30 cellular contexts compared by ENCODE assay signal in genomic region chr10:113067516-113067915, GRCh38.
DNase-seq lines count a peak whose midpoint lies in the region; ATAC-seq, FAIRE-seq and TF ChIP-seq lines count a peak whose summit lies in the region.
"Had no signal": no experiment of that assay in that cellular context is flagged by ENCODE, and none has a peak within 500 bp of the region (broad histone marks: within the 10 kb centered on the region; RNA-seq: fewer than 3 reads in every experiment).

No MANE protein-coding gene starts in this region.

- peaks cover 16% of the 10 kb centered on the region for H3K36me3 Mint-ChIP-seq in progenitor cell of endocrine pancreas (ENCODE audit: insufficient read depth)
- H3K36me3 Mint-ChIP-seq: activated CD8-positive, alpha-beta memory T cell treated with anti-CD3 and anti-CD28 coated beads, Interleukin-2, amount 10 ng/mL, durations not matched to agents 7 days and 5 days; IgD-negative memory B cell; stimulated activated memory B cell treated with anti-CD40 and anti-IgM and Interleukin-4, amounts not matched to agents 10 μg/mL and 1 μg/mL and 100 μg/mL, for 72 hours had no signal

- TF ChIP-seq RAD21 in liver (IDR thresholded peaks at IDR 0.05) (no peak), HepG2 (CRISPR knock-in tag; IDR thresholded peaks at IDR 0.05) (no peak)

- peaks cover 20% of the 10 kb centered on the region for H3K4me1 Mint-ChIP-seq in progenitor cell of endocrine pancreas (ENCODE audit: low read depth)
- H3K4me1 Mint-ChIP-seq: activated CD8-positive, alpha-beta memory T cell treated with anti-CD3 and anti-CD28 coated beads, Interleukin-2, amount 10 ng/mL, durations not matched to agents 7 days and 5 days; IgD-negative memory B cell; stimulated activated memory B cell treated with anti-CD40 and anti-IgM and Interleukin-4, amounts not matched to agents 10 μg/mL and 1 μg/mL and 100 μg/mL, for 72 hours had no signal

- intact Hi-C loops in HepG2 (cut with micrococcal nuclease; ENCODE audit: unreplicated experiment) = loop anchor here (10.0 kb wide), 1 partner anchor 113 kb away; the partner anchor contains the start of gene TCF7L2
- intact Hi-C loops in mammary epithelial cell (cut with micrococcal nuclease) = no loop called here

- BruUV-seq in HepG2 (replicated peaks; lab: Mats Ljungman, UMichigan) (no TSS peak), mammary epithelial cell (replicated peaks; lab: Mats Ljungman, UMichigan) (no TSS peak)

- no peak for TF ChIP-seq POLR2A in HepG2 (IDR thresholded peaks at IDR 0.05; ENCODE audit: insufficient read depth in 1 of 2, low read depth in 2 of 2, low read length in 2 of 2)

- H3K4me3 Mint-ChIP-seq in progenitor cell of endocrine pancreas (ENCODE audit: low read depth) = no peak overlapping the region
- H3K4me3 Mint-ChIP-seq: activated CD8-positive, alpha-beta memory T cell treated with anti-CD3 and anti-CD28 coated beads, Interleukin-2, amount 10 ng/mL, durations not matched to agents 7 days and 5 days; IgD-negative memory B cell; stimulated activated memory B cell treated with anti-CD40 and anti-IgM and Interleukin-4, amounts not matched to agents 10 μg/mL and 1 μg/mL and 100 μg/mL, for 72 hours had no signal

- H3K9me3 ChIP-seq in liver (ENCODE audit: control insufficient read depth in 4 of 4, low read length in 3 of 4) = no peaks in the 10 kb centered on the region
- no peaks in the 10 kb centered on the region for H3K9me3 ChIP-seq in HepG2 (ENCODE audit: low read length)
- H3K9me3 ChIP-seq in mammary epithelial cell (replicated peaks; ENCODE audit: insufficient read depth, low read length) = no peaks in the 10 kb centered on the region
- H3K9me3 ChIP-seq: adrenal gland, BLaER1, right lobe of liver, testis had no signal

- H2AFZ ChIP-seq in HepG2 (ENCODE audit: low read length) (no peak overlapping the region), mammary epithelial cell (ENCODE audit: low read depth, low read length) (peak overlapping the region; percentile 4)

- no peak for TF ChIP-seq EP300 in HepG2 (IDR thresholded peaks at IDR 0.05; ENCODE audit: low read depth in 2 of 2, low read length in 2 of 2)
- TF ChIP-seq EP300 in HepG2 (CRISPR knock-in tag; IDR thresholded peaks at IDR 0.05; ENCODE audit: borderline replicate concordance) = no peak

- dilution Hi-C loops in mammary epithelial cell (cut with HindIII; ENCODE audit: low sequenced_read_pairs) = no loop called here

- H3K27me3 Mint-ChIP-seq in progenitor cell of endocrine pancreas = no peaks in the 10 kb centered on the region
- H3K27me3 Mint-ChIP-seq: activated CD8-positive, alpha-beta memory T cell treated with anti-CD3 and anti-CD28 coated beads, Interleukin-2, amount 10 ng/mL, durations not matched to agents 7 days and 5 days had no signal

- H3K4me3 ChIP-seq in liver (ENCODE audit: low read depth in 1 of 3, low read length in 3 of 3) = no peak overlapping the region
- no peak overlapping the region for H3K4me3 ChIP-seq in HepG2 (replicated peaks in 1 of 3; ENCODE audit: insufficient read depth in 1 of 3, low read depth in 2 of 3, low read length in 3 of 3)
- H3K4me3 ChIP-seq in mammary epithelial cell (replicated peaks in 1 of 3; ENCODE audit: insufficient read depth in 1 of 3, low read depth in 2 of 3, low read length in 3 of 3) = no peak overlapping the region
- H3K4me3 ChIP-seq: adrenal gland, BLaER1, right lobe of liver, testis had no signal

- H3K27me3 ChIP-seq in liver (ENCODE audit: control insufficient read depth in 4 of 4, insufficient read depth in 4 of 4, low read length in 3 of 4) (no peaks in the 10 kb centered on the region), HepG2 (ENCODE audit: control insufficient read depth in 1 of 2, insufficient read depth in 2 of 2, low read length in 2 of 2) (no peaks in the 10 kb centered on the region), mammary epithelial cell (ENCODE audit: insufficient read depth, low read length) (no peaks in the 10 kb centered on the region)
- H3K27me3 ChIP-seq: adrenal gland, BLaER1, right lobe of liver, testis had no signal

- DNase-seq in HepG2 (ENCODE audit: low spot score) (no peak), mammary epithelial cell (peak; percentile 30), progenitor cell of endocrine pancreas (ENCODE audit: low spot score, unreplicated experiment) (no peak), NCI-H774 (lab: John Stamatoyannopoulos, UW) (no peak), T1000 (lab: John Stamatoyannopoulos, UW) (no peak), NCI-H446 treated with DMSO at 0.1 percent for 48 hours (lab: John Stamatoyannopoulos, UW) (no peak)
- DNase-seq: activated CD8-positive, alpha-beta memory T cell treated with anti-CD3 and anti-CD28 coated beads, Interleukin-2, amount 10 ng/mL, durations not matched to agents 7 days and 5 days; activated naive CD4-positive, alpha-beta T cell treated with Interleukin-2 at 50 U/mL for 16 hours; DMS53; effector CD8-positive, alpha-beta T cell; glutamatergic neuron; kidney; mesendoderm; NCI-H1105 treated with DMSO at 0.1 percent for 48 hours; NCI-H2081; NCI-H226; NCI-H82; OCI-M1; posterior cingulate gyrus; right lobe of liver; stimulated activated CD4-positive, alpha-beta T cell treated with anti-CD3 and anti-CD28 coated beads, Interleukin-4, amount 100 ng/mL, for 24 hours; testis had no signal

- peaks cover 2 to 5% (median 3%) of the 10 kb centered on the region in 4 donors for H3K36me3 ChIP-seq in liver (ENCODE audit: control insufficient read depth in 4 of 4, insufficient read depth in 3 of 4, low read depth in 1 of 4, low read length in 3 of 4)
- peaks cover 2 to 33% of the 10 kb centered on the region in 2 experiments; a peak in 4 of 5 replicates for H3K36me3 ChIP-seq in HepG2 (replicated peaks in 1 of 2; ENCODE audit: control insufficient read depth in 1 of 2, insufficient read depth in 2 of 2, low read length in 2 of 2)
- peaks cover 2% of the 10 kb centered on the region for H3K36me3 ChIP-seq in mammary epithelial cell (ENCODE audit: insufficient read depth, low read length)
- H3K36me3 ChIP-seq: adrenal gland, right lobe of liver had no signal

- H3K4me2 ChIP-seq in HepG2 (ENCODE audit: low read depth, low read length) (no peak overlapping the region), mammary epithelial cell (ENCODE audit: insufficient read depth, low read depth, low read length) (peak overlapping the region; percentile 36)
- H3K4me2 ChIP-seq: BLaER1 had no signal

- FAIRE-seq in HepG2 (lab: Jason Lieb, UNC) = no peak
- FAIRE-seq: colon, H54, kidney had no signal

- H3K9me3 Mint-ChIP-seq in progenitor cell of endocrine pancreas (ENCODE audit: low read depth) = no peaks in the 10 kb centered on the region
- H3K9me3 Mint-ChIP-seq: IgD-negative memory B cell; stimulated activated memory B cell treated with anti-CD40 and anti-IgM and Interleukin-4, amounts not matched to agents 10 μg/mL and 1 μg/mL and 100 μg/mL, for 72 hours had no signal

- TF ChIP-seq CTCF in liver (IDR thresholded peaks at IDR 0.05; ENCODE audit: low read depth, low read length, missing input control) = no peak
- TF ChIP-seq CTCF in HepG2 (CRISPR knock-in tag; IDR thresholded peaks at IDR 0.05) = no peak
- no peak for TF ChIP-seq CTCF in mammary epithelial cell (conservative IDR thresholded peaks at IDR 0.05 in 1 of 2, IDR thresholded peaks at IDR 0.05 in 1 of 2; ENCODE audit: extremely low read depth in 1 of 2, insufficient read depth in 1 of 2, low read depth in 1 of 2, low read length in 2 of 2)
- no peak for TF ChIP-seq CTCF in progenitor cell of endocrine pancreas (IDR thresholded peaks at IDR 0.05; ENCODE audit: unreplicated experiment)

- 49% methylated on average over 4 of the region's 4 CpGs for WGBS in liver
- 89% methylated on average over 4 of the region's 4 CpGs for WGBS in HepG2 (ENCODE audit: low lambda C conversion rate)
- WGBS in mammary epithelial cell (ENCODE audit: low coverage, missing lambda C conversion rate) = 28% methylated on average over 4 of the region's 4 CpGs

- H3K27ac Mint-ChIP-seq in progenitor cell of endocrine pancreas = peak overlapping the region; percentile 6
- H3K27ac Mint-ChIP-seq: activated CD8-positive, alpha-beta memory T cell treated with anti-CD3 and anti-CD28 coated beads, Interleukin-2, amount 10 ng/mL, durations not matched to agents 7 days and 5 days; IgD-negative memory B cell; stimulated activated memory B cell treated with anti-CD40 and anti-IgM and Interleukin-4, amounts not matched to agents 10 μg/mL and 1 μg/mL and 100 μg/mL, for 72 hours had no signal

- in situ Hi-C loops in HepG2 (cut with HindIII; ENCODE audit: extremely low pct_ligation_motif_present, low pct_unique_long_range_greater_than_20kb) (no loop called here), mammary epithelial cell (cut with MboI; ENCODE audit: low sequenced_read_pairs in 2 of 2) (no loop called here)

- H4K20me1 ChIP-seq in HepG2 (ENCODE audit: insufficient read depth, low read length) = peaks cover 53% of the 10 kb centered on the region
- H4K20me1 ChIP-seq in mammary epithelial cell (ENCODE audit: insufficient read depth, low read length) = no peaks in the 10 kb centered on the region

- CTCF ChIA-PET in HepG2 (lab: Yijun Ruan, JAX; ENCODE audit: low intra/inter-chr PET ratio, low total read pairs) = no interaction called here
- CTCF ChIA-PET in mammary epithelial cell (lab: Charles Lee; ENCODE audit: low non-redundant PET) = no interaction called here

- H3K27ac ChIP-seq in liver (ENCODE audit: low read depth in 1 of 2, low read length in 2 of 2) (no peak overlapping the region), HepG2 (ENCODE audit: extremely low read length, insufficient read depth, low read length) (no peak overlapping the region), mammary epithelial cell (ENCODE audit: insufficient read depth, low read depth, low read length) (no peak overlapping the region)
- H3K27ac ChIP-seq: adrenal gland, BLaER1, testis had no signal

- H3K79me2 ChIP-seq in HepG2 (ENCODE audit: insufficient read depth, low read length) (peaks cover 59% of the 10 kb centered on the region), mammary epithelial cell (ENCODE audit: insufficient read depth, low read length) (peaks cover 50% of the 10 kb centered on the region)

- POLR2A ChIA-PET in HepG2 (lab: Yijun Ruan, JAX) = no interaction called here

- ATAC-seq in HepG2 = no peak
- no peak for ATAC-seq in GM19395 (IDR thresholded peaks at IDR 0.05; ENCODE audit: unreplicated experiment)
- ATAC-seq: activated CD8-positive, alpha-beta memory T cell treated with anti-CD3 and anti-CD28 coated beads, Interleukin-2, amount 10 ng/mL, durations not matched to agents 7 days and 5 days; stimulated activated memory B cell treated with anti-CD40 and anti-IgM and Interleukin-4, amounts not matched to agents 10 μg/mL and 1 μg/mL and 100 μg/mL, for 72 hours had no signal

- H3K9ac ChIP-seq in liver (ENCODE audit: low read depth in 1 of 2, low read length in 2 of 2) (no peak overlapping the region), HepG2 (ENCODE audit: insufficient read depth, low read depth, low read length) (no peak overlapping the region), mammary epithelial cell (ENCODE audit: insufficient read depth, low read length) (no peak overlapping the region)
- H3K9ac ChIP-seq: BLaER1 had no signal

- H3K4me1 ChIP-seq in liver (ENCODE audit: control insufficient read depth in 4 of 4, insufficient read depth in 4 of 4, low read length in 3 of 4) = peaks cover 6 to 30% (median 23%) of the 10 kb centered on the region in 4 donors
- peaks cover 62% of the 10 kb centered on the region for H3K4me1 ChIP-seq in HepG2 (ENCODE audit: insufficient read depth, low read length)
- peaks cover 16% of the 10 kb centered on the region for H3K4me1 ChIP-seq in mammary epithelial cell (ENCODE audit: insufficient read depth, low read length)
- H3K4me1 ChIP-seq: BLaER1 had no signal
